In the genomic region with DNA sequence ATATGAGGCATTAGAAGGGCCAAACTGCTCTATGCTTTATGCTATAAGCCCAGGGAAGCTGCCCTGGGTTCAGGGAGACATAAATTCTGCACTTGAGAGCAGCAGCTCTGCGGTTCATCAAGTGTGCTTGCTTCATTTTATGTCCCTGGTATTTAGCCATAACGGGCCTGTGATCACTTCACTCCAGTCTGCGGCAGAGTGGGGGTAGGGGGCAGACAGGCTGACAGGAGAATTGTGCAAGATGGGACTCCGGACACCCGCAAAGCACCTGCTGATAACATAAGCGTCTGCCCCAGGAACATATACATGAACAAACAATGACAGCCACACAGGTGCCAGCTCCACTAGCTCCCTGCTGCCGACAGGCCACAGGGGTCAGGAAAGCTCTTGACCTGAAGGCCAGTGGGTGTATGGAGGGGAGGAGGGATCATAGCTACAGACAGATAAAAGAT, we compare ENCODE assay signal across 1 cellular context.
TF ChIP-seq lines count a peak whose summit lies in the region.

No MANE protein-coding gene starts in this region.

TF ChIP-seq in HepG2, 621 proteins besides CTCF, POLR2A, EP300 and RAD21 (continued from another document and continues in another):
- TF ChIP-seq, protein P1, sequence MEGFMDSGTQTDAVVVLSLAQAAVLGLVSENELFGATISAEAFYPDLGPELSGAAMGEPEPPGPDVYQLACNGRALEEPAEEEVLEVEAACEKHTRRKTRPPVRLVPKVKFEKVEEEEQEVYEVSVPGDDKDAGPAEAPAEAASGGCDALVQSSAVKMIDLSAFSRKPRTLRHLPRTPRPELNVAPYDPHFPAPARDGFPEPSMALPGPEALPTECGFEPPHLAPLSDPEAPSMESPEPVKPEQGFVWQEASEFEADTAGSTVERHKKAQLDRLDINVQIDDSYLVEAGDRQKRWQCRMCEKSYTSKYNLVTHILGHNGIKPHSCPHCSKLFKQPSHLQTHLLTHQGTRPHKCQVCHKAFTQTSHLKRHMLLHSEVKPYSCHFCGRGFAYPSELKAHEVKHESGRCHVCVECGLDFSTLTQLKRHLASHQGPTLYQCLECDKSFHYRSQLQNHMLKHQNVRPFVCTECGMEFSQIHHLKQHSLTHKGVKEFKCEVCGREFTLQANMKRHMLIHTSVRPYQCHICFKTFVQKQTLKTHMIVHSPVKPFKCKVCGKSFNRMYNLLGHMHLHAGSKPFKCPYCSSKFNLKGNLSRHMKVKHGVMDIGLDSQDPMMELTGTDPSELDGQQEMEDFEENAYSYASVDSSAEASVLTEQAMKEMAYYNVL (CRISPR knock-in tag; IDR thresholded peaks at IDR 0.05; ENCODE audit: borderline replicate concordance) = peak; percentile 95
- no peak for TF ChIP-seq GLMP (CRISPR knock-in tag; IDR thresholded peaks at IDR 0.05; ENCODE audit: borderline replicate concordance)
- peak; percentile 93 for TF ChIP-seq SOX5 (CRISPR knock-in tag; IDR thresholded peaks at IDR 0.05; ENCODE audit: borderline replicate concordance)
- no peak for TF ChIP-seq SSRP1 (CRISPR knock-in tag; IDR thresholded peaks at IDR 0.05)
- peak; percentile 55; the same call in 1 of the 2 replicates for TF ChIP-seq ZNF816 (CRISPR knock-in tag; IDR thresholded peaks at IDR 0.05; ENCODE audit: borderline replicate concordance)
- peak; percentile 91 for TF ChIP-seq ZNF503 (CRISPR knock-in tag; IDR thresholded peaks at IDR 0.05)
- TF ChIP-seq ZNF232 (CRISPR knock-in tag; IDR thresholded peaks at IDR 0.05; ENCODE audit: borderline replicate concordance) = peak; percentile 89; the same call in 1 of the 2 replicates
- TF ChIP-seq ZNF430 (CRISPR knock-in tag; IDR thresholded peaks at IDR 0.05) = peak; percentile 48; the same call in 1 of the 2 replicates
- peak; percentile 94 for TF ChIP-seq HIVEP1 (CRISPR knock-in tag; IDR thresholded peaks at IDR 0.05)
- peak; percentile 96 for TF ChIP-seq POGZ (CRISPR knock-in tag; IDR thresholded peaks at IDR 0.05)
- TF ChIP-seq ZNF136 (CRISPR knock-in tag; IDR thresholded peaks at IDR 0.05; ENCODE audit: low read depth) = 0 out of 2 replicates have a peak, but pooled peaks have one; percentile 84
- no peak for TF ChIP-seq RFXANK (CRISPR knock-in tag; IDR thresholded peaks at IDR 0.05)
- TF ChIP-seq ZNF772 (CRISPR knock-in tag; IDR thresholded peaks at IDR 0.05) = peak; percentile 87
- TF ChIP-seq MYC (CRISPR knock-in tag; IDR thresholded peaks at IDR 0.05; ENCODE audit: borderline replicate concordance) = peak; percentile 37; the same call in 1 of the 2 replicates
- peak; percentile 80 for TF ChIP-seq ZNF121 (CRISPR knock-in tag; IDR thresholded peaks at IDR 0.05)
- peak; percentile 57; the same call in 1 of the 2 replicates for TF ChIP-seq GATAD1 (CRISPR knock-in tag; IDR thresholded peaks at IDR 0.05)
- TF ChIP-seq JARID2 (CRISPR knock-in tag; IDR thresholded peaks at IDR 0.05; ENCODE audit: insufficient replicate concordance) = no peak
- TF ChIP-seq ZMYM2 (CRISPR knock-in tag; IDR thresholded peaks at IDR 0.05) = peak; percentile 76
- peak; percentile 71 for TF ChIP-seq KDM2A (CRISPR knock-in tag; IDR thresholded peaks at IDR 0.05; ENCODE audit: borderline replicate concordance, low read depth)
- TF ChIP-seq, protein P2, sequence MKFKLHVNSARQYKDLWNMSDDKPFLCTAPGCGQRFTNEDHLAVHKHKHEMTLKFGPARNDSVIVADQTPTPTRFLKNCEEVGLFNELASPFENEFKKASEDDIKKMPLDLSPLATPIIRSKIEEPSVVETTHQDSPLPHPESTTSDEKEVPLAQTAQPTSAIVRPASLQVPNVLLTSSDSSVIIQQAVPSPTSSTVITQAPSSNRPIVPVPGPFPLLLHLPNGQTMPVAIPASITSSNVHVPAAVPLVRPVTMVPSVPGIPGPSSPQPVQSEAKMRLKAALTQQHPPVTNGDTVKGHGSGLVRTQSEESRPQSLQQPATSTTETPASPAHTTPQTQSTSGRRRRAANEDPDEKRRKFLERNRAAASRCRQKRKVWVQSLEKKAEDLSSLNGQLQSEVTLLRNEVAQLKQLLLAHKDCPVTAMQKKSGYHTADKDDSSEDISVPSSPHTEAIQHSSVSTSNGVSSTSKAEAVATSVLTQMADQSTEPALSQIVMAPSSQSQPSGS (CRISPR knock-in tag; IDR thresholded peaks at IDR 0.05) = peak; percentile 84
- TF ChIP-seq, protein P3, sequence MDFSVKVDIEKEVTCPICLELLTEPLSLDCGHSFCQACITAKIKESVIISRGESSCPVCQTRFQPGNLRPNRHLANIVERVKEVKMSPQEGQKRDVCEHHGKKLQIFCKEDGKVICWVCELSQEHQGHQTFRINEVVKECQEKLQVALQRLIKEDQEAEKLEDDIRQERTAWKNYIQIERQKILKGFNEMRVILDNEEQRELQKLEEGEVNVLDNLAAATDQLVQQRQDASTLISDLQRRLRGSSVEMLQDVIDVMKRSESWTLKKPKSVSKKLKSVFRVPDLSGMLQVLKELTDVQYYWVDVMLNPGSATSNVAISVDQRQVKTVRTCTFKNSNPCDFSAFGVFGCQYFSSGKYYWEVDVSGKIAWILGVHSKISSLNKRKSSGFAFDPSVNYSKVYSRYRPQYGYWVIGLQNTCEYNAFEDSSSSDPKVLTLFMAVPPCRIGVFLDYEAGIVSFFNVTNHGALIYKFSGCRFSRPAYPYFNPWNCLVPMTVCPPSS (IDR thresholded peaks at IDR 0.05) = no peak
- no peak for TF ChIP-seq THYN1 (CRISPR knock-in tag; IDR thresholded peaks at IDR 0.05; ENCODE audit: borderline replicate concordance, low read depth)
- TF ChIP-seq ZFP82 (CRISPR knock-in tag; IDR thresholded peaks at IDR 0.05; ENCODE audit: borderline replicate concordance) = no peak
- TF ChIP-seq RXRA (CRISPR knock-in tag; IDR thresholded peaks at IDR 0.05) = peak; percentile 96
- no peak; the same call in 1 of the 2 replicates for TF ChIP-seq NRL (CRISPR knock-in tag; IDR thresholded peaks at IDR 0.05; ENCODE audit: borderline replicate concordance)
- TF ChIP-seq SAFB2 (CRISPR knock-in tag; IDR thresholded peaks at IDR 0.05; ENCODE audit: borderline replicate concordance, low read depth) = no peak; the same call in 1 of the 2 replicates
- peak; percentile 74; the same call in 1 of the 2 replicates for TF ChIP-seq SIN3A (IDR thresholded peaks at IDR 0.05; ENCODE audit: borderline replicate concordance, low read depth, low read length)
- TF ChIP-seq RARA (CRISPR knock-in tag; IDR thresholded peaks at IDR 0.05) = peak; percentile 95
- peak; percentile 82; the same call in 1 of the 2 replicates for TF ChIP-seq ZNF318 (CRISPR knock-in tag; IDR thresholded peaks at IDR 0.05)
- peak; percentile 71 for TF ChIP-seq ZFP1 (CRISPR knock-in tag; IDR thresholded peaks at IDR 0.05)
- peak; percentile 67; the same call in 1 of the 2 replicates for TF ChIP-seq NFIC (IDR thresholded peaks at IDR 0.05; ENCODE audit: low read length)
- TF ChIP-seq MED8 (CRISPR knock-in tag; IDR thresholded peaks at IDR 0.05; ENCODE audit: insufficient replicate concordance) = peak; percentile 51
- TF ChIP-seq, protein P4, sequence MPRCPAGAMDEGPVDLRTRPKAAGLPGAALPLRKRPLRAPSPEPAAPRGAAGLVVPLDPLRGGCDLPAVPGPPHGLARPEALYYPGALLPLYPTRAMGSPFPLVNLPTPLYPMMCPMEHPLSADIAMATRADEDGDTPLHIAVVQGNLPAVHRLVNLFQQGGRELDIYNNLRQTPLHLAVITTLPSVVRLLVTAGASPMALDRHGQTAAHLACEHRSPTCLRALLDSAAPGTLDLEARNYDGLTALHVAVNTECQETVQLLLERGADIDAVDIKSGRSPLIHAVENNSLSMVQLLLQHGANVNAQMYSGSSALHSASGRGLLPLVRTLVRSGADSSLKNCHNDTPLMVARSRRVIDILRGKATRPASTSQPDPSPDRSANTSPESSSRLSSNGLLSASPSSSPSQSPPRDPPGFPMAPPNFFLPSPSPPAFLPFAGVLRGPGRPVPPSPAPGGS (CRISPR knock-in tag; IDR thresholded peaks at IDR 0.05) = no peak
- TF ChIP-seq ZSCAN9 (CRISPR knock-in tag; IDR thresholded peaks at IDR 0.05; ENCODE audit: borderline replicate concordance) = 0 out of 2 replicates have a peak, but pooled peaks have one; percentile 27
